1 cellular context compared by ENCODE assay signal in genomic region chr2:65436169-65436824, GRCh38.
TF ChIP-seq lines count a peak whose summit lies in the region.

No MANE protein-coding gene starts in this region.

TF ChIP-seq in A549, 52 proteins besides CTCF, POLR2A, EP300 and RAD21 (continued from another document):
- TF ChIP-seq CBX8 (IDR thresholded peaks at IDR 0.05), result no peak
- no peak for TF ChIP-seq FOSB (CRISPR knock-in tag; IDR thresholded peaks at IDR 0.05)
- no peak for TF ChIP-seq HDAC2 (IDR thresholded peaks at IDR 0.05)
- no peak for TF ChIP-seq HOXB5 (CRISPR knock-in tag; IDR thresholded peaks at IDR 0.05)
- TF ChIP-seq EHF (CRISPR knock-in tag; IDR thresholded peaks at IDR 0.05), result no peak
- TF ChIP-seq ATOH8 (CRISPR knock-in tag; IDR thresholded peaks at IDR 0.05; ENCODE audit: low read depth), result 0 out of 2 replicates have a peak, but pooled peaks have one; percentile 5
- TF ChIP-seq SREBF2 (IDR thresholded peaks at IDR 0.05), result no peak
- peak; percentile 97 to 98 for TF ChIP-seq CEBPB (IDR thresholded peaks at IDR 0.05)
- TF ChIP-seq HOXB13 (CRISPR knock-in tag; IDR thresholded peaks at IDR 0.05; ENCODE audit: low read depth), result no peak
- 0 out of 2 replicates have a peak, but pooled peaks have one; percentile 38 for TF ChIP-seq MAZ (IDR thresholded peaks at IDR 0.05; ENCODE audit: borderline replicate concordance, low read depth, low read length)
- peak; percentile 41 for TF ChIP-seq SMC3 (IDR thresholded peaks at IDR 0.05)
- TF ChIP-seq MAFK (IDR thresholded peaks at IDR 0.05; ENCODE audit: partially characterized antibody), result no peak
- no peak; the same call in 1 of the 2 replicates for TF ChIP-seq ESRRA (IDR thresholded peaks at IDR 0.05; ENCODE audit: borderline replicate concordance, low read length)
- no peak for TF ChIP-seq CBX2 (IDR thresholded peaks at IDR 0.05; ENCODE audit: borderline replicate concordance, low read depth)
- TF ChIP-seq NFE2L2 (conservative IDR thresholded peaks at IDR 0.05; ENCODE audit: low read length), result no peak
- 0 out of 2 replicates have a peak, but pooled peaks have one; percentile 24 for TF ChIP-seq JUNB (IDR thresholded peaks at IDR 0.05)
- no peak for TF ChIP-seq FOXS1 (CRISPR knock-in tag; IDR thresholded peaks at IDR 0.05)
- TF ChIP-seq KDM5A (IDR thresholded peaks at IDR 0.05), result no peak
- no peak for TF ChIP-seq RARB (CRISPR knock-in tag; IDR thresholded peaks at IDR 0.05)
- TF ChIP-seq MYC (IDR thresholded peaks at IDR 0.05; ENCODE audit: borderline replicate concordance, low read length), result peak; percentile 40; the same call in 1 of the 2 replicates
- no peak for TF ChIP-seq RFX5 (IDR thresholded peaks at IDR 0.05)
- no peak for TF ChIP-seq NPAS2 (CRISPR knock-in tag; IDR thresholded peaks at IDR 0.05; ENCODE audit: borderline replicate concordance)
- peak; percentile 96 for TF ChIP-seq BCL3 (IDR thresholded peaks at IDR 0.05)
- no peak for TF ChIP-seq HOXA7 (CRISPR knock-in tag; IDR thresholded peaks at IDR 0.05)
- TF ChIP-seq RCOR1 (IDR thresholded peaks at IDR 0.05; ENCODE audit: low read depth, low read length), result no peak
- TF ChIP-seq ZC3H11A (IDR thresholded peaks at IDR 0.05), result no peak
- no peak for TF ChIP-seq NR3C1 (IDR thresholded peaks at IDR 0.05)
- TF ChIP-seq EHMT2 (IDR thresholded peaks at IDR 0.05; ENCODE audit: low read depth), result no peak; the same call in 1 of the 2 replicates
- no peak for TF ChIP-seq KDM1A (IDR thresholded peaks at IDR 0.05; ENCODE audit: low read depth)
- TF ChIP-seq FOSL2 (IDR thresholded peaks at IDR 0.05), result no peak
- peak; percentile 44; the same call in 1 of the 2 replicates for TF ChIP-seq FOSL2 (CRISPR knock-in tag; IDR thresholded peaks at IDR 0.05)
- TF ChIP-seq ZFP36 (IDR thresholded peaks at IDR 0.05; ENCODE audit: borderline replicate concordance, partially characterized antibody), result no peak
- no peak for TF ChIP-seq USF2 (IDR thresholded peaks at IDR 0.05)
- no peak for TF ChIP-seq HEYL (CRISPR knock-in tag; IDR thresholded peaks at IDR 0.05)
- TF ChIP-seq BHLHE40 (IDR thresholded peaks at IDR 0.05; ENCODE audit: low read depth, low read length), result no peak
- TF ChIP-seq ZNF302 (CRISPR knock-in tag; IDR thresholded peaks at IDR 0.05), result no peak
- no peak for TF ChIP-seq PBX3 (IDR thresholded peaks at IDR 0.05)
- TF ChIP-seq E2F6 (IDR thresholded peaks at IDR 0.05; ENCODE audit: borderline replicate concordance, low read depth), result no peak
- no peak for TF ChIP-seq ZSCAN20 (CRISPR knock-in tag; IDR thresholded peaks at IDR 0.05)
